In the genomic region with DNA sequence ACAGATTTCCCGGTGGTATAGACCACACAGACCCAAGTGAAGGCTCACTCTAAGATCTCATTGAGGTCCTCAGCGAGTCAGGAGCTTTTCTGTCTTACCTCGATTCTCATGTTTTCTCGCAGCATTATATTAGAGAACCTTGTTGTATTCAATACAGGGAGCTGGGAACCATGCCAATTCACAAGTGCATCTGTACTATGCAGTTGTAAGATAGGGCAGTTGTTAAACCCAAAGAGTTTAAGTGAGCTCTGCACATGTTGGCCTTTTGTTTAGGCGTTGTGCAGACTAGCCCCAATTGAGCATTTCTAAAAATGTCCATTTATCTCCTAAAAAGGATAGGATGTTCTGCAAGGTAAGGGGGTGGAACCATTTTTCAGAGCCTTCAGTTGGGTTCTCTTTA, we compare ENCODE assay signal across 12 cellular contexts. TPM values are rescaled to one million over a fixed set of nuclear protein-coding genes. Genes with fewer than 3 reads are reported as not detected.
DNase-seq lines count a peak whose midpoint lies in the region; TF ChIP-seq lines count a peak whose summit lies in the region.
"Had no signal": no experiment of that assay in that cellular context is flagged by ENCODE, and none has a peak within 500 bp of the region (broad histone marks: within the 10 kb centered on the region; RNA-seq: fewer than 3 reads in every experiment).

No MANE protein-coding gene starts in this region.

- TF ChIP-seq POLR2A in erythroblast (IDR thresholded peaks at IDR 0.05; ENCODE audit: low read length) = no peak

- DNase-seq in DMS79 treated with DMSO at 0.1 percent for 48 hours (lab: John Stamatoyannopoulos, UW) (peak; percentile 87), NCI-H1417 (lab: John Stamatoyannopoulos, UW) (peak; percentile 29 to 85 (median 72)), NCI-H748 (lab: John Stamatoyannopoulos, UW; ENCODE audit: unreplicated experiment) (peak; percentile 55), erythroblast (lab: John Stamatoyannopoulos, UW) (peak; percentile 67 to 86), NCI-H524 treated with DMSO at 0.1 percent for 48 hours (lab: John Stamatoyannopoulos, UW) (no peak), epidermal melanocyte (ENCODE audit: insufficient read length, low spot score) (no peak), A172 (ENCODE audit: low spot score) (no peak), midbrain (lab: John Stamatoyannopoulos, UW) (no peak)
- DNase-seq: activated CD8-positive, alpha-beta T cell treated with anti-CD3 and anti-CD28 coated beads for 36 hours; amniotic stem cell; esophagus squamous epithelium; left colon had no signal

RNA-seq across cellular contexts. Expression of a gene that starts 59.6 kb away (rescaled TPM):
- total RNA-seq in A172 (2014; rRNA removed; shearing (Covaris generic)) = 190 and 290 TPM in 2 replicates

Comparison
In these comparisons a context has a peak if more than half of its experiments do, and no peak if none do; other contexts are left out.
1. DNase-seq: peak in DMS79 treated with DMSO at 0.1 percent for 48 hours (single experiment), NCI-H1417 (3 of 3), NCI-H748 (single experiment) and erythroblast (2 of 2); none in NCI-H524 treated with DMSO at 0.1 percent for 48 hours (single experiment), epidermal melanocyte (single experiment), A172 (single experiment) and midbrain (single experiment).